In genomic region chr13:110469597-110469996, GRCh38 we compare ENCODE assay signal across 23 cellular contexts.
DNase-seq lines count a peak whose midpoint lies in the region; FAIRE-seq and TF ChIP-seq lines count a peak whose summit lies in the region.
"Had no signal": no experiment of that assay in that cellular context is flagged by ENCODE, and none has a peak within 500 bp of the region (broad histone marks: within the 10 kb centered on the region; RNA-seq: fewer than 3 reads in every experiment).

No MANE protein-coding gene starts in this region.

- H3K27me3 ChIP-seq in BLaER1 = no peaks in the 10 kb centered on the region
- no peaks in the 10 kb centered on the region for H3K27me3 ChIP-seq in bronchial epithelial cell (ENCODE audit: control insufficient read depth, insufficient read depth, low read length)
- H3K27me3 ChIP-seq: BE2C had no signal

- peaks cover 6% of the 10 kb centered on the region for H3K4me1 Mint-ChIP-seq in glutamatergic neuron (ENCODE audit: low read depth, unreplicated experiment)

- no peak for DNase-seq in bronchial epithelial cell (ENCODE audit: low read depth)
- DNase-seq in posterior vena cava (ENCODE audit: low spot score) = peak; percentile 69
- DNase-seq in middle frontal gyrus (ENCODE audit: extremely low spot score, low spot score) = no peak
- DNase-seq in glutamatergic neuron = no peak
- DNase-seq in GDM1 (lab: John Stamatoyannopoulos, UW) = no peak
- DNase-seq: 8988T; ACHN; BE2C; Caco-2; CD4-positive, CD25-positive, alpha-beta regulatory T cell; CD8-positive, alpha-beta T cell; DMS153; DND-41; GM23248; H7; HCEC 1CT had no signal

- H3K36me3 Mint-ChIP-seq in glutamatergic neuron (ENCODE audit: unreplicated experiment) = peaks cover 5% of the 10 kb centered on the region
- H3K36me3 Mint-ChIP-seq: CD4-positive, CD25-positive, alpha-beta regulatory T cell; CD8-positive, alpha-beta T cell had no signal

- FAIRE-seq in bronchial epithelial cell (lab: Jason Lieb, UNC) = peak; percentile 7
- FAIRE-seq: A549, G401.6, GM12878, GM19239, H1 had no signal

- peaks cover 10% of the 10 kb centered on the region for H3K27me3 Mint-ChIP-seq in glutamatergic neuron (ENCODE audit: unreplicated experiment)

- H3K9me3 Mint-ChIP-seq in glutamatergic neuron (ENCODE audit: unreplicated experiment) = peaks cover 5% of the 10 kb centered on the region
- H3K9me3 Mint-ChIP-seq: CD4-positive, CD25-positive, alpha-beta regulatory T cell; CD8-positive, alpha-beta T cell had no signal

- intact Hi-C loops in posterior vena cava (cut with DNase I) = no loop called here

- H3K4me1 ChIP-seq in BLaER1 = peaks cover 73% of the 10 kb centered on the region
- H3K4me1 ChIP-seq: A549, Caco-2 had no signal

- peaks cover 8% of the 10 kb centered on the region; the same call in 1 of the 2 replicates for H3K9me3 ChIP-seq in BLaER1
- H3K9me3 ChIP-seq: A549, BE2C, Caco-2 had no signal

- no peaks in the 10 kb centered on the region for H4K20me1 ChIP-seq in BLaER1

- no peak overlapping the region for H3K9ac ChIP-seq in BLaER1
- H3K9ac ChIP-seq: GM23248 had no signal

- H3K4me3 ChIP-seq in BLaER1 (no peak overlapping the region), bronchial epithelial cell (ENCODE audit: low read depth, low read length) (no peak overlapping the region)
- H3K4me3 ChIP-seq: A549, GM12878, GM23248 had no signal

- TF ChIP-seq CTCF in bronchial epithelial cell (IDR thresholded peaks at IDR 0.05; ENCODE audit: insufficient read depth, low read length, severe bottlenecking) (no peak), glutamatergic neuron (IDR thresholded peaks at IDR 0.05; ENCODE audit: partially characterized antibody, unreplicated experiment) (no peak)

- H3K36me3 ChIP-seq in BLaER1 (no peaks in the 10 kb centered on the region), bronchial epithelial cell (ENCODE audit: control insufficient read depth, insufficient read depth, low read length) (peaks cover 2% of the 10 kb centered on the region)
- H3K36me3 ChIP-seq: BE2C had no signal

- H3K27ac Mint-ChIP-seq in glutamatergic neuron (ENCODE audit: unreplicated experiment) = no peak overlapping the region
- H3K27ac Mint-ChIP-seq: CD4-positive, CD25-positive, alpha-beta regulatory T cell; CD8-positive, alpha-beta T cell had no signal

- H3K4me2 ChIP-seq in BLaER1 = peak overlapping the region; percentile 34; the same call in 1 of the 2 replicates
- H3K4me2 ChIP-seq: A549 had no signal

- H3K27ac ChIP-seq in BLaER1 = no peak overlapping the region
- H3K27ac ChIP-seq: A549, C4-2B, GM23248 had no signal

- no peak overlapping the region for H3K4me3 Mint-ChIP-seq in glutamatergic neuron (ENCODE audit: unreplicated experiment)
- H3K4me3 Mint-ChIP-seq: CD4-positive, CD25-positive, alpha-beta regulatory T cell; CD8-positive, alpha-beta T cell had no signal
